Comparison of ENCODE assay signal across 1 cellular context in the genomic region with DNA sequence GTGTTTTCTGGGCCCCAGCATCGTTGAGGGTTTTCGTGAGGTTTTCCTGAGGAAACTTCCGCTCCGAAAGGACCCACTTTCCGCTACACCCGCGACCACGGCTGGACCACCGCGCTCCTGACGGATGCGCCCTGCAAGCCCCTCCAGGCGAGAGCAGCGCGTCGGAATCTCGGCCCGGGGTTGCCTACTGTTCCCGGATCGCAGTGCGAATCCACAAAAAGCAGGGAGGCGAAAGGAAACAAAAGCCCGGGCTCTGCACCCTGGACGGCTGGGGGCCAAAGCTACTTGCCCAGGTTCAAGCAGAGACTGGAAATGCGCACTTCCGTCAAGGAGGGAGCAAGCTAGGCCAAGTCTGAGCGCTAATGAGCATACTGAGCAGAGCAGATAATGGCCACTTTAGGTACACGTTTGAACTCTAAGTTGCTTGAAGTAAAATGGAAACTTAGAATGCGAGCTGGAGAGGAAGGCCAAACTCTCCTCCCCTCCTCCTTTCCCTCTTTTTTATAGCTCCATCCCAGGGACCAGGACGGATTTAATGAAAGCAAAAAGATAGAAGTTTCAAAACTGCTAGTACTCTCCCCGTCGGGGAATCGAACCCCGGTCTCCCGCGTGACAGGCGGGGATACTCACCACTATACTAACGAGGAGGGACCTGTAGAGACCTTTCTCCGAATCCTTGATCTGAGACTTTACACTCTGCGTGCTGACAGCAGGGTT.
TF ChIP-seq lines count a peak whose summit lies in the region.

No MANE protein-coding gene starts in this region.

TF ChIP-seq in HepG2, 621 proteins besides CTCF, POLR2A, EP300 and RAD21 (continued from another document and continues in another):
- TF ChIP-seq, protein P1, sequence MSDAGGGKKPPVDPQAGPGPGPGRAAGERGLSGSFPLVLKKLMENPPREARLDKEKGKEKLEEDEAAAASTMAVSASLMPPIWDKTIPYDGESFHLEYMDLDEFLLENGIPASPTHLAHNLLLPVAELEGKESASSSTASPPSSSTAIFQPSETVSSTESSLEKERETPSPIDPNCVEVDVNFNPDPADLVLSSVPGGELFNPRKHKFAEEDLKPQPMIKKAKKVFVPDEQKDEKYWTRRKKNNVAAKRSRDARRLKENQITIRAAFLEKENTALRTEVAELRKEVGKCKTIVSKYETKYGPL (CRISPR knock-in tag; IDR thresholded peaks at IDR 0.05): peak; percentile 26; the same call in 1 of the 2 replicates
- TF ChIP-seq MIXL1 (CRISPR knock-in tag; IDR thresholded peaks at IDR 0.05): peak; percentile 69; the same call in 1 of the 2 replicates
- TF ChIP-seq TRIM24 (CRISPR knock-in tag; IDR thresholded peaks at IDR 0.05): no peak
- TF ChIP-seq, protein P2, sequence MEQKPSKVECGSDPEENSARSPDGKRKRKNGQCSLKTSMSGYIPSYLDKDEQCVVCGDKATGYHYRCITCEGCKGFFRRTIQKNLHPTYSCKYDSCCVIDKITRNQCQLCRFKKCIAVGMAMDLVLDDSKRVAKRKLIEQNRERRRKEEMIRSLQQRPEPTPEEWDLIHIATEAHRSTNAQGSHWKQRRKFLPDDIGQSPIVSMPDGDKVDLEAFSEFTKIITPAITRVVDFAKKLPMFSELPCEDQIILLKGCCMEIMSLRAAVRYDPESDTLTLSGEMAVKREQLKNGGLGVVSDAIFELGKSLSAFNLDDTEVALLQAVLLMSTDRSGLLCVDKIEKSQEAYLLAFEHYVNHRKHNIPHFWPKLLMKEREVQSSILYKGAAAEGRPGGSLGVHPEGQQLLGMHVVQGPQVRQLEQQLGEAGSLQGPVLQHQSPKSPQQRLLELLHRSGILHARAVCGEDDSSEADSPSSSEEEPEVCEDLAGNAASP (CRISPR knock-in tag; IDR thresholded peaks at IDR 0.05; ENCODE audit: borderline replicate concordance): 0 out of 2 replicates have a peak, but pooled peaks have one; percentile 62
- TF ChIP-seq TIGD3 (CRISPR knock-in tag; IDR thresholded peaks at IDR 0.05; ENCODE audit: borderline replicate concordance): no peak
- no peak; the same call in 1 of the 2 replicates for TF ChIP-seq ZNF20 (CRISPR knock-in tag; IDR thresholded peaks at IDR 0.05)
- peak; percentile 86 for TF ChIP-seq SRSF1 (optimal IDR thresholded peaks at IDR 0.05; ENCODE audit: low read depth, low read length)
- TF ChIP-seq, protein P3, sequence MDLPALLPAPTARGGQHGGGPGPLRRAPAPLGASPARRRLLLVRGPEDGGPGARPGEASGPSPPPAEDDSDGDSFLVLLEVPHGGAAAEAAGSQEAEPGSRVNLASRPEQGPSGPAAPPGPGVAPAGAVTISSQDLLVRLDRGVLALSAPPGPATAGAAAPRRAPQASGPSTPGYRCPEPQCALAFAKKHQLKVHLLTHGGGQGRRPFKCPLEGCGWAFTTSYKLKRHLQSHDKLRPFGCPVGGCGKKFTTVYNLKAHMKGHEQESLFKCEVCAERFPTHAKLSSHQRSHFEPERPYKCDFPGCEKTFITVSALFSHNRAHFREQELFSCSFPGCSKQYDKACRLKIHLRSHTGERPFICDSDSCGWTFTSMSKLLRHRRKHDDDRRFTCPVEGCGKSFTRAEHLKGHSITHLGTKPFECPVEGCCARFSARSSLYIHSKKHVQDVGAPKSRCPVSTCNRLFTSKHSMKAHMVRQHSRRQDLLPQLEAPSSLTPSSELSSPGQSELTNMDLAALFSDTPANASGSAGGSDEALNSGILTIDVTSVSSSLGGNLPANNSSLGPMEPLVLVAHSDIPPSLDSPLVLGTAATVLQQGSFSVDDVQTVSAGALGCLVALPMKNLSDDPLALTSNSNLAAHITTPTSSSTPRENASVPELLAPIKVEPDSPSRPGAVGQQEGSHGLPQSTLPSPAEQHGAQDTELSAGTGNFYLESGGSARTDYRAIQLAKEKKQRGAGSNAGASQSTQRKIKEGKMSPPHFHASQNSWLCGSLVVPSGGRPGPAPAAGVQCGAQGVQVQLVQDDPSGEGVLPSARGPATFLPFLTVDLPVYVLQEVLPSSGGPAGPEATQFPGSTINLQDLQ (CRISPR knock-in tag; IDR thresholded peaks at IDR 0.05): 0 out of 2 replicates have a peak, but pooled peaks have one; percentile 57
- TF ChIP-seq ZNF770 (CRISPR knock-in tag; IDR thresholded peaks at IDR 0.05): no peak
- TF ChIP-seq WIZ (CRISPR knock-in tag; IDR thresholded peaks at IDR 0.05): no peak
- TF ChIP-seq SP1 (IDR thresholded peaks at IDR 0.05): no peak
- TF ChIP-seq SP1 (CRISPR knock-in tag; IDR thresholded peaks at IDR 0.05): no peak
- peak; percentile 40; the same call in 1 of the 2 replicates for TF ChIP-seq MIER3 (CRISPR knock-in tag; IDR thresholded peaks at IDR 0.05; ENCODE audit: borderline replicate concordance)
- no peak for TF ChIP-seq TFDP2 (CRISPR knock-in tag; IDR thresholded peaks at IDR 0.05)
- TF ChIP-seq ZNF639 (CRISPR knock-in tag; conservative IDR thresholded peaks at IDR 0.05): 0 out of 2 replicates have a peak, but pooled peaks have one; percentile 52
- TF ChIP-seq MEF2D (CRISPR knock-in tag; IDR thresholded peaks at IDR 0.05): 0 out of 2 replicates have a peak, but pooled peaks have one; percentile 14
- TF ChIP-seq SRF (IDR thresholded peaks at IDR 0.05; ENCODE audit: low read depth, low read length): 0 out of 2 replicates have a peak, but pooled peaks have one; percentile 34
- TF ChIP-seq TGIF2 (CRISPR knock-in tag; IDR thresholded peaks at IDR 0.05): peak; percentile 42; the same call in 1 of the 2 replicates
- TF ChIP-seq ZNF382 (CRISPR knock-in tag; IDR thresholded peaks at IDR 0.05; ENCODE audit: borderline replicate concordance): no peak
- no peak for TF ChIP-seq MAFG (CRISPR knock-in tag; IDR thresholded peaks at IDR 0.05)
- TF ChIP-seq, protein P4, sequence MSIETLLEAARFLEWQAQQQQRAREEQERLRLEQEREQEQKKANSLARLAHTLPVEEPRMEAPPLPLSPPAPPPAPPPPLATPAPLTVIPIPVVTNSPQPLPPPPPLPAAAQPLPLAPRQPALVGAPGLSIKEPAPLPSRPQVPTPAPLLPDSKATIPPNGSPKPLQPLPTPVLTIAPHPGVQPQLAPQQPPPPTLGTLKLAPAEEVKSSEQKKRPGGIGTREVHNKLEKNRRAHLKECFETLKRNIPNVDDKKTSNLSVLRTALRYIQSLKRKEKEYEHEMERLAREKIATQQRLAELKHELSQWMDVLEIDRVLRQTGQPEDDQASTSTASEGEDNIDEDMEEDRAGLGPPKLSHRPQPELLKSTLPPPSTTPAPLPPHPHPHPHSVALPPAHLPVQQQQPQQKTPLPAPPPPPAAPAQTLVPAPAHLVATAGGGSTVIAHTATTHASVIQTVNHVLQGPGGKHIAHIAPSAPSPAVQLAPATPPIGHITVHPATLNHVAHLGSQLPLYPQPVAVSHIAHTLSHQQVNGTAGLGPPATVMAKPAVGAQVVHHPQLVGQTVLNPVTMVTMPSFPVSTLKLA (IDR thresholded peaks at IDR 0.05): no peak
- TF ChIP-seq PAX8 (CRISPR knock-in tag; IDR thresholded peaks at IDR 0.05; ENCODE audit: borderline replicate concordance): no peak
- TF ChIP-seq, protein P5, sequence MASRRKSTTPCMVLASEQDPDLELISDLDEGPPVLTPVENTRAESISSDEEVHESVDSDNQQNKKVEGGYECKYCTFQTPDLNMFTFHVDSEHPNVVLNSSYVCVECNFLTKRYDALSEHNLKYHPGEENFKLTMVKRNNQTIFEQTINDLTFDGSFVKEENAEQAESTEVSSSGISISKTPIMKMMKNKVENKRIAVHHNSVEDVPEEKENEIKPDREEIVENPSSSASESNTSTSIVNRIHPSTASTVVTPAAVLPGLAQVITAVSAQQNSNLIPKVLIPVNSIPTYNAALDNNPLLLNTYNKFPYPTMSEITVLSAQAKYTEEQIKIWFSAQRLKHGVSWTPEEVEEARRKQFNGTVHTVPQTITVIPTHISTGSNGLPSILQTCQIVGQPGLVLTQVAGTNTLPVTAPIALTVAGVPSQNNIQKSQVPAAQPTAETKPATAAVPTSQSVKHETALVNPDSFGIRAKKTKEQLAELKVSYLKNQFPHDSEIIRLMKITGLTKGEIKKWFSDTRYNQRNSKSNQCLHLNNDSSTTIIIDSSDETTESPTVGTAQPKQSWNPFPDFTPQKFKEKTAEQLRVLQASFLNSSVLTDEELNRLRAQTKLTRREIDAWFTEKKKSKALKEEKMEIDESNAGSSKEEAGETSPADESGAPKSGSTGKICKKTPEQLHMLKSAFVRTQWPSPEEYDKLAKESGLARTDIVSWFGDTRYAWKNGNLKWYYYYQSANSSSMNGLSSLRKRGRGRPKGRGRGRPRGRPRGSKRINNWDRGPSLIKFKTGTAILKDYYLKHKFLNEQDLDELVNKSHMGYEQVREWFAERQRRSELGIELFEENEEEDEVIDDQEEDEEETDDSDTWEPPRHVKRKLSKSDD (CRISPR knock-in tag; IDR thresholded peaks at IDR 0.05; ENCODE audit: low read depth): no peak
- TF ChIP-seq, protein P6, sequence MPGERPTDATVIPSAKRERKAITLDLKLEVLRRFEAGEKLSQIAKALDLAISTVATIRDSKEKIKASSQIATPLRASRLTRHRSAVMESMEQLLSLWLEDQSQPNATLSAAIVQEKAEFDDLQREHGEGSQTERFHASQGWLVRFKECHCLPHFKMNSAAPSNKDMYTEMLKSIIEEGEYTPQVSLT (CRISPR knock-in tag; IDR thresholded peaks at IDR 0.05; ENCODE audit: borderline replicate concordance, low read depth): no peak
- TF ChIP-seq SRSF4 (IDR thresholded peaks at IDR 0.05; ENCODE audit: low read depth, low read length, poor library complexity, severe bottlenecking): no peak
- TF ChIP-seq NR2F6 (IDR thresholded peaks at IDR 0.05): 0 out of 2 replicates have a peak, but pooled peaks have one; percentile 11
- no peak for TF ChIP-seq NR2F6 (CRISPR knock-in tag; IDR thresholded peaks at IDR 0.05)
- no peak for TF ChIP-seq PREB (CRISPR knock-in tag; IDR thresholded peaks at IDR 0.05)
- 0 out of 2 replicates have a peak, but pooled peaks have one; percentile 81 for TF ChIP-seq ZNF205 (CRISPR knock-in tag; IDR thresholded peaks at IDR 0.05)
- TF ChIP-seq, protein P7, sequence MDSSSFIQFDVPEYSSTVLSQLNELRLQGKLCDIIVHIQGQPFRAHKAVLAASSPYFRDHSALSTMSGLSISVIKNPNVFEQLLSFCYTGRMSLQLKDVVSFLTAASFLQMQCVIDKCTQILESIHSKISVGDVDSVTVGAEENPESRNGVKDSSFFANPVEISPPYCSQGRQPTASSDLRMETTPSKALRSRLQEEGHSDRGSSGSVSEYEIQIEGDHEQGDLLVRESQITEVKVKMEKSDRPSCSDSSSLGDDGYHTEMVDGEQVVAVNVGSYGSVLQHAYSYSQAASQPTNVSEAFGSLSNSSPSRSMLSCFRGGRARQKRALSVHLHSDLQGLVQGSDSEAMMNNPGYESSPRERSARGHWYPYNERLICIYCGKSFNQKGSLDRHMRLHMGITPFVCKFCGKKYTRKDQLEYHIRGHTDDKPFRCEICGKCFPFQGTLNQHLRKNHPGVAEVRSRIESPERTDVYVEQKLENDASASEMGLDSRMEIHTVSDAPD (CRISPR knock-in tag; IDR thresholded peaks at IDR 0.05): no peak
- no peak for TF ChIP-seq RBAK (CRISPR knock-in tag; IDR thresholded peaks at IDR 0.05)
- TF ChIP-seq ZNF484 (CRISPR knock-in tag; IDR thresholded peaks at IDR 0.05; ENCODE audit: borderline replicate concordance, low read depth): no peak
- TF ChIP-seq ZFP36 (IDR thresholded peaks at IDR 0.05; ENCODE audit: borderline replicate concordance, low read depth, low read length, partially characterized antibody): no peak
